In the genomic region with DNA sequence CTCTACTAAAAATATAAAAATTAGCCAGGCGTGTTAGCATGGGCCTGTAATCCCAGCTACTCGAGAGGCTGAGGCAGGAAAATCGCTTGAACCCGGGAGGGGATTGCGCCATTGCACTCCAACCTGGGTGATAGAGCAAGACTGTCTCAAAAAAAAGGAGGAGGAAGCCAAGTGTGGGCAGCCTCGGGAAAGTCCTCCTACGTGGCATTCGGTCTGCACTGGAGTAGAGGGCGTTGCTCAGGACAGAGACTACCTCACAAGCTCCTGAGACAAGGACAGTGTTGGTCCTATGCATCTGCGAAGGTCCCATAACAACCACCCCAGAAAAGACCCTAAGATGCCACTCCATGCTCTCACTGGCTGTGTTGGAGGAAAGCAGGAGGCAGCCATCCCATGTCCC, we compare ENCODE assay signal across 1 cellular context.
TF ChIP-seq lines count a peak whose summit lies in the region.

No MANE protein-coding gene starts in this region.

TF ChIP-seq in HCT116, 20 proteins besides CTCF, POLR2A, EP300 and RAD21 (continued from another document):
- TF ChIP-seq SP1 (IDR thresholded peaks at IDR 0.05; ENCODE audit: low read depth): no peak
- no peak for TF ChIP-seq EZH2phosphoT487 (IDR thresholded peaks at IDR 0.05; ENCODE audit: borderline replicate concordance)
- no peak for TF ChIP-seq JUND (IDR thresholded peaks at IDR 0.05)
- no peak for TF ChIP-seq FOSL1 (IDR thresholded peaks at IDR 0.05; ENCODE audit: low read depth)
- TF ChIP-seq TCF7L2 (IDR thresholded peaks at IDR 0.05; ENCODE audit: borderline replicate concordance, extremely low read depth, insufficient read depth, insufficient read length): no peak
- TF ChIP-seq CBX3 (IDR thresholded peaks at IDR 0.05; ENCODE audit: low read depth): no peak
- TF ChIP-seq CEBPB (IDR thresholded peaks at IDR 0.05; ENCODE audit: low read depth): no peak
- TF ChIP-seq ZFX (IDR thresholded peaks at IDR 0.05): no peak
- no peak for TF ChIP-seq POLR2AphosphoS5 (IDR thresholded peaks at IDR 0.05; ENCODE audit: low read depth, low read length)
